Comparison of ENCODE assay signal across 1 cellular context in the genomic region with DNA sequence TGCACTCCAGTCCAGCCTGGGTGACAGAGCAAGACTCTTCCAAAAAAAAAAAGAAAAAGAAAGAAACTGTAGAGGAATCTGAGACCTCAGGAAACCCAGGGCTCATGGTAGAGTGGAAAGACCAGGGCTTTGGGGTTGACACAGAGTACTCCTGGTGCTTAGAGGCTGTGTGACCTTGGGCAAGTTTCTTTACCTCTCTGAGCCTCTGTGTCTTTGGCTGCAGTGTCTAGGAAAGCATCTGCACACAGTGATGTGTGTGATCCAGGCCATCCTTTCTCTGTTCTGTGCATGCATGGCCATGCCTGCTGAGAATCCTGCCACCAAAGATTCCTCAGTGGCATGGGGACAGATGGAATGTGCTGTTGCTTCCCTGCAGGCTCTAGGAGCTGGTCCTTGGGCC.
TF ChIP-seq lines count a peak whose summit lies in the region.

No MANE protein-coding gene starts in this region.

TF ChIP-seq in K562, 482 proteins besides CTCF, POLR2A, EP300 and RAD21 (continued from another document):
- TF ChIP-seq, protein P1, sequence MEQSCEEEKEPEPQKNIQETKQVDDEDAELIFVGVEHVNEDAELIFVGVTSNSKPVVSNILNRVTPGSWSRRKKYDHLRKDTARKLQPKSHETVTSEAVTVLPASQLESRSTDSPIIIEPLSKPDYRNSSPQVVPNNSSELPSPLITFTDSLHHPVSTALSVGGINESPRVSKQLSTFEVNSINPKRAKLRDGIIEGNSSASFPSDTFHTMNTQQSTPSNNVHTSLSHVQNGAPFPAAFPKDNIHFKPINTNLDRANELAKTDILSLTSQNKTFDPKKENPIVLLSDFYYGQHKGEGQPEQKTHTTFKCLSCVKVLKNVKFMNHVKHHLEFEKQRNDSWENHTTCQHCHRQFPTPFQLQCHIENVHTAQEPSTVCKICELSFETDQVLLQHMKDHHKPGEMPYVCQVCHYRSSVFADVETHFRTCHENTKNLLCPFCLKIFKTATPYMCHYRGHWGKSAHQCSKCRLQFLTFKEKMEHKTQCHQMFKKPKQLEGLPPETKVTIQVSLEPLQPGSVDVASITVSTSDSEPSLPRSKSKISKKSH (CRISPR knock-in tag; IDR thresholded peaks at IDR 0.05), result no peak
- TF ChIP-seq SP1 (CRISPR knock-in tag; IDR thresholded peaks at IDR 0.05) (no peak), RAD51 (IDR thresholded peaks at IDR 0.05; ENCODE audit: borderline replicate concordance, low read depth) (no peak), RBM25 (IDR thresholded peaks at IDR 0.05; ENCODE audit: low read depth, low read length, severe bottlenecking) (peak; percentile 87), ZNF699 (CRISPR knock-in tag; IDR thresholded peaks at IDR 0.05; ENCODE audit: insufficient replicate concordance) (no peak), ARNT (IDR thresholded peaks at IDR 0.05) (no peak), ATF1 (CRISPR knock-in tag; IDR thresholded peaks at IDR 0.05) (no peak), ATF1 (tag; IDR thresholded peaks at IDR 0.05) (no peak), BCOR (IDR thresholded peaks at IDR 0.05) (peak; percentile 71)
- TF ChIP-seq, protein P2, sequence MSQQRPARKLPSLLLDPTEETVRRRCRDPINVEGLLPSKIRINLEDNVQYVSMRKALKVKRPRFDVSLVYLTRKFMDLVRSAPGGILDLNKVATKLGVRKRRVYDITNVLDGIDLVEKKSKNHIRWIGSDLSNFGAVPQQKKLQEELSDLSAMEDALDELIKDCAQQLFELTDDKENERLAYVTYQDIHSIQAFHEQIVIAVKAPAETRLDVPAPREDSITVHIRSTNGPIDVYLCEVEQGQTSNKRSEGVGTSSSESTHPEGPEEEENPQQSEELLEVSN (IDR thresholded peaks at IDR 0.05; ENCODE audit: borderline replicate concordance in 1 of 2, extremely low read depth in 1 of 2, insufficient read depth in 1 of 2, insufficient read length in 1 of 2, low read depth in 1 of 2, low read length in 1 of 2, poor library complexity in 1 of 2, severe bottlenecking in 1 of 2), result no peak
